ENCODE assay signal across 15 cellular contexts in genomic region chr1:53281180-53281579, GRCh38. TPM values are rescaled to one million over a fixed set of nuclear protein-coding genes. Genes with fewer than 3 reads are reported as not detected.
A peak's percentile ranks its signal among the peaks of the same experiment; 100 is the strongest.
DNase-seq lines count a peak whose midpoint lies in the region; ATAC-seq and TF ChIP-seq lines count a peak whose summit lies in the region.
"Had no signal": no experiment of that assay in that cellular context is flagged by ENCODE, and none has a peak within 500 bp of the region (broad histone marks: within the 10 kb centered on the region; RNA-seq: fewer than 3 reads in every experiment).

No MANE protein-coding gene starts in this region.

- H3K27ac Mint-ChIP-seq in activated naive CD4-positive, alpha-beta T cell treated with anti-CD3 and anti-CD28 coated beads, Interleukin-2, amount 50 U/mL, for 72 hours, result peak overlapping the region; percentile 66 to 96
- H3K27ac Mint-ChIP-seq in glutamatergic neuron (ENCODE audit: unreplicated experiment), result peak overlapping the region; percentile 77
- H3K27ac Mint-ChIP-seq: B cell had no signal

- no peak for DNase-seq in activated naive CD4-positive, alpha-beta T cell treated with anti-CD3 and anti-CD28 coated beads, Interleukin-2, amount 50 U/mL, for 72 hours (ENCODE audit: low spot score in 2 of 2)
- DNase-seq in activated naive CD4-positive, alpha-beta T cell treated with anti-CD3 and anti-CD28 coated beads, Interleukin-2, amount 50 U/mL, for 16 hours, result no peak
- DNase-seq in SK-MEL-5 (ENCODE audit: low read depth, low spot score) (peak; percentile 67), glutamatergic neuron (no peak), T1000 (lab: John Stamatoyannopoulos, UW) (no peak), NCI-H1436 treated with DMSO at 0.1 percent for 48 hours (lab: John Stamatoyannopoulos, UW) (no peak)
- DNase-seq: CD4-positive, alpha-beta memory T cell; Karpas-422; NCI-H2081 treated with DMSO at 0.1 percent for 48 hours; NCI-H226; NCI-H526 treated with DMSO at 0.1 percent for 48 hours; PC-9; SK-N-SH had no signal

- no peak overlapping the region for H3K4me3 Mint-ChIP-seq in glutamatergic neuron (ENCODE audit: unreplicated experiment)
- H3K4me3 Mint-ChIP-seq: B cell; CD4-positive, alpha-beta memory T cell had no signal

- H3K36me3 Mint-ChIP-seq in activated naive CD4-positive, alpha-beta T cell treated with anti-CD3 and anti-CD28 coated beads, Interleukin-2, amount 50 U/mL, for 72 hours, result peaks cover 16 to 18% of the 10 kb centered on the region in 2 donors
- H3K36me3 Mint-ChIP-seq in glutamatergic neuron (ENCODE audit: unreplicated experiment), result no peaks in the 10 kb centered on the region

- H3K27me3 Mint-ChIP-seq in glutamatergic neuron (ENCODE audit: unreplicated experiment), result peaks cover 7% of the 10 kb centered on the region
- H3K27me3 Mint-ChIP-seq: B cell; CD4-positive, alpha-beta memory T cell had no signal

- no peaks in the 10 kb centered on the region for H3K9me3 Mint-ChIP-seq in activated naive CD4-positive, alpha-beta T cell treated with anti-CD3 and anti-CD28 coated beads, Interleukin-2, amount 50 U/mL, for 72 hours
- H3K9me3 Mint-ChIP-seq in glutamatergic neuron (ENCODE audit: unreplicated experiment), result peaks cover 2% of the 10 kb centered on the region
- H3K9me3 Mint-ChIP-seq: CD4-positive, alpha-beta memory T cell had no signal

- in situ Hi-C loops in SK-MEL-5 (cut with HindIII; ENCODE audit: low pct_unique_long_range_greater_than_20kb, low sequenced_read_pairs), result no loop called here

- peaks cover 24% of the 10 kb centered on the region for H3K4me1 Mint-ChIP-seq in glutamatergic neuron (ENCODE audit: low read depth, unreplicated experiment)
- H3K4me1 Mint-ChIP-seq: B cell had no signal

- no peak for ATAC-seq in activated naive CD4-positive, alpha-beta T cell treated with anti-CD3 and anti-CD28 coated beads, Interleukin-2, amount 50 U/mL, for 72 hours
- ATAC-seq in HG02970 (IDR thresholded peaks at IDR 0.05; ENCODE audit: low FRiP score, unreplicated experiment), result no peak

- TF ChIP-seq CTCF in glutamatergic neuron (IDR thresholded peaks at IDR 0.05; ENCODE audit: partially characterized antibody, unreplicated experiment), result no peak

RNA-seq across cellular contexts. Expression of gene MAGOH, which starts 42.9 kb away (rescaled TPM):
- 10 to 100 TPM; 71.7 to 92.1 TPM for total RNA-seq in activated naive CD4-positive, alpha-beta T cell treated with anti-CD3 and anti-CD28 coated beads, Interleukin-2, amount 50 U/mL, for 72 hours
- total RNA-seq in SK-MEL-5 (2014; rRNA removed; shearing (Covaris generic)), result 37.7 and 45.4 TPM in 2 replicates
- polyA plus RNA-seq in SK-MEL-5 (2015; cell fraction: cytosol; rRNA removed), result 50.1 and 66.0 TPM in 2 replicates
- 11.4 and 17.6 TPM in 2 replicates for polyA plus RNA-seq in SK-MEL-5 (2015; cell fraction: nucleus; rRNA removed)
- 27.3 TPM for total RNA-seq in glutamatergic neuron (ENCODE audit: unreplicated experiment)

RNA-seq across cellular contexts. Expression of gene LRP8, which starts 46.7 kb away (rescaled TPM):
- total RNA-seq in activated naive CD4-positive, alpha-beta T cell treated with anti-CD3 and anti-CD28 coated beads, Interleukin-2, amount 50 U/mL, for 72 hours, result 10 to 100 TPM; 39.8 to 43.7 TPM
- total RNA-seq in SK-MEL-5 (2014; rRNA removed; shearing (Covaris generic)), result 25.6 and 28.6 TPM in 2 replicates
- polyA plus RNA-seq in SK-MEL-5 (2015; cell fraction: cytosol; rRNA removed), result 38.2 and 43.2 TPM in 2 replicates
- polyA plus RNA-seq in SK-MEL-5 (2015; cell fraction: nucleus; rRNA removed), result 140 and 145 TPM in 2 replicates
- total RNA-seq in glutamatergic neuron (ENCODE audit: unreplicated experiment), result 57.9 TPM
